Comparison of ENCODE assay signal across 9 cellular contexts in the genomic region with DNA sequence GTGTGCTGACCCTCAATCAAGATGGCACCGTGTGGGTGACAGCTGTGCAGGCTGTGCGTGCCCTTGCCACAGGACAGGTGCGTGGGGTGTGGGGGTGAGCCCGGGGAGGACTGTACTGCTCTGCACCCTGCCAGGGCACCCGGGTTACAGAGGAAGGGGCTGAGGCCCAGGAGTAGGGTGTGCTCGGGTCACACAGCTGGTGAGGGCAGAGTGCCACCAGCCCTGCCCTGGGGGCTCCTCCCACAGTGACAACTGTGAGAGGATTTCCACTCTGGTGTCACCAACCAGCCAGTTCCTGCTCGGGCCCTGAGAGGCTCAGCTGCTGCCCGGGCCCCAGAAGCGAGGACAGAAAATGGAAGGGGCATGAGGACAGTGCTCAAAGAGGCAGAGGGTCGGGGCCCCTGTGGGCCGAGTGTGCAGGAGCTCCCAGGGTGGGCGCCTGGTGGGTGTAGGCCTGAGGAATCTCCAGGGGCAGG. TPM values are rescaled to one million over a fixed set of nuclear protein-coding genes. Genes with fewer than 3 reads are reported as not detected.
DNase-seq lines count a peak whose midpoint lies in the region; ATAC-seq and TF ChIP-seq lines count a peak whose summit lies in the region.
"Had no signal": no experiment of that assay in that cellular context is flagged by ENCODE, and none has a peak within 500 bp of the region (broad histone marks: within the 10 kb centered on the region; RNA-seq: fewer than 3 reads in every experiment).

No MANE protein-coding gene starts in this region.

- no peak overlapping the region for H2BK120ac ChIP-seq in neuronal stem cell (ENCODE audit: low read depth, low read length)

- peak; percentile 18 for DNase-seq in DMS53 treated with DMSO at 0.1 percent for 48 hours (lab: John Stamatoyannopoulos, UW; ENCODE audit: unreplicated experiment)
- no peak for DNase-seq in neuronal stem cell (ENCODE audit: low spot score)
- no peak for DNase-seq in WERI-Rb-1
- DNase-seq in prostate gland (ENCODE audit: low spot score) = no peak
- DNase-seq: NCI-H774 had no signal

- H3K27me3 ChIP-seq in BLaER1 (no peaks in the 10 kb centered on the region), neuronal stem cell (ENCODE audit: control insufficient read depth in 3 of 3, insufficient read depth in 3 of 3, low read depth in 1 of 3, low read length in 3 of 3) (no peaks in the 10 kb centered on the region), WERI-Rb-1 (ENCODE audit: insufficient read depth, low read depth, severe bottlenecking) (no peaks in the 10 kb centered on the region), prostate gland (replicated peaks; ENCODE audit: insufficient read depth) (no peaks in the 10 kb centered on the region)
- H3K27me3 ChIP-seq: Peyer's patch had no signal

- no peak for TF ChIP-seq CTCF in WERI-Rb-1 (IDR thresholded peaks at IDR 0.05; ENCODE audit: low read depth, low read length)
- no peak for TF ChIP-seq CTCF in prostate gland (IDR thresholded peaks at IDR 0.05)

- peak overlapping the region; percentile 55 for H2BK15ac ChIP-seq in neuronal stem cell (ENCODE audit: low read length)

- no CpG with 5 or more reads among the region's 12 CpGs for WGBS in neuronal stem cell (ENCODE audit: extremely low coverage in 2 of 2, insufficient read length in 2 of 2, insufficient replicate concordance in 1 of 2), 2 donors
- 60% methylated on average over 12 of the region's 12 CpGs for WGBS in prostate gland

- peak overlapping the region; percentile 38 for H3K18ac ChIP-seq in neuronal stem cell (ENCODE audit: low read length)

- TF ChIP-seq POLR2A in prostate gland (IDR thresholded peaks at IDR 0.05) = no peak

- no peak overlapping the region for H4K91ac ChIP-seq in neuronal stem cell (ENCODE audit: low read depth, low read length, poor library complexity)

- H3K9ac ChIP-seq in BLaER1 = peak overlapping the region; percentile 50
- peak overlapping the region; percentile 60 for H3K9ac ChIP-seq in neuronal stem cell (ENCODE audit: low read depth, low read length, poor library complexity)

- intact Hi-C loops in prostate gland (cut with DNase I) = no loop called here

- peak overlapping the region; percentile 53 for H3K4ac ChIP-seq in neuronal stem cell (ENCODE audit: low read length)

- H3K14ac ChIP-seq in neuronal stem cell (ENCODE audit: low read length) = no peak overlapping the region

- no peak overlapping the region for H2AFZ ChIP-seq in neuronal stem cell (ENCODE audit: low read length)

- H4K20me1 ChIP-seq in BLaER1 = peaks cover 96% of the 10 kb centered on the region

- peak overlapping the region; percentile 88 for H2AK5ac ChIP-seq in neuronal stem cell (ENCODE audit: low read depth, low read length)

- peaks cover 14% of the 10 kb centered on the region for H3K79me1 ChIP-seq in neuronal stem cell (ENCODE audit: low read depth, low read length)

- H3K23ac ChIP-seq in neuronal stem cell (ENCODE audit: low read depth, low read length, poor library complexity) = peak overlapping the region; percentile 80

- ATAC-seq in esophagus mucosa (peak; percentile 15), HG02623 (IDR thresholded peaks at IDR 0.05; ENCODE audit: unreplicated experiment) (no peak)

- peak overlapping the region; percentile 82 for H2BK5ac ChIP-seq in neuronal stem cell (ENCODE audit: low read length)

- H3K4me1 ChIP-seq in BLaER1 = peaks cover 65% of the 10 kb centered on the region
- H3K4me1 ChIP-seq in neuronal stem cell (ENCODE audit: control insufficient read depth in 2 of 2, insufficient read depth in 1 of 2, low read depth in 1 of 2, low read length in 2 of 2) = no peaks in the 10 kb centered on the region
- no peaks in the 10 kb centered on the region for H3K4me1 ChIP-seq in prostate gland (replicated peaks)
- H3K4me1 ChIP-seq: Peyer's patch had no signal

- H3K4me3 ChIP-seq in BLaER1 (peak overlapping the region; percentile 5; the same call in 1 of the 2 replicates), neuronal stem cell (ENCODE audit: low read length in 2 of 2) (no peak overlapping the region), WERI-Rb-1 (ENCODE audit: low read depth, low read length) (no peak overlapping the region), prostate gland (no peak overlapping the region)
- H3K4me3 ChIP-seq: Peyer's patch had no signal

- H3K36me3 ChIP-seq in BLaER1 (peaks cover 73% of the 10 kb centered on the region), neuronal stem cell (replicated peaks in 1 of 2; ENCODE audit: control insufficient read depth in 2 of 2, insufficient read depth in 2 of 2, low read length in 2 of 2) (peaks cover 41 to 95% of the 10 kb centered on the region in 2 donors), WERI-Rb-1 (peaks cover 62% of the 10 kb centered on the region), prostate gland (peaks cover 0 to 7% of the 10 kb centered on the region in 2 donors)

- H3K4me2 ChIP-seq in BLaER1 = peak overlapping the region; percentile 98
- H3K4me2 ChIP-seq in neuronal stem cell (ENCODE audit: insufficient read depth, low read length, poor library complexity, severe bottlenecking) = no peak overlapping the region

- peak overlapping the region; percentile 84 for H2BK12ac ChIP-seq in neuronal stem cell (ENCODE audit: low read length)

- no peaks in the 10 kb centered on the region for H3K9me3 ChIP-seq in BLaER1
- peaks cover 6 to 8% of the 10 kb centered on the region in 2 donors for H3K9me3 ChIP-seq in neuronal stem cell (replicated peaks in 1 of 2; ENCODE audit: control insufficient read depth in 2 of 2, insufficient read depth in 1 of 2, low read depth in 1 of 2, low read length in 2 of 2)
- H3K9me3 ChIP-seq in WERI-Rb-1 (ENCODE audit: severe bottlenecking) = no peaks in the 10 kb centered on the region
- H3K9me3 ChIP-seq in prostate gland = no peaks in the 10 kb centered on the region
- H3K9me3 ChIP-seq: Peyer's patch had no signal

- H4K8ac ChIP-seq in neuronal stem cell (ENCODE audit: low read depth, low read length) = peak overlapping the region; percentile 92

- H3K27ac ChIP-seq in BLaER1 (peak overlapping the region; percentile 73), neuronal stem cell (replicated peaks; ENCODE audit: low read length) (no peak overlapping the region), WERI-Rb-1 (no peak overlapping the region), prostate gland (peak overlapping the region in 1 of 2 donors; percentile 7)
- H3K27ac ChIP-seq: Peyer's patch had no signal

RNA-seq across cellular contexts. Expression of a gene that starts 20.5 kb away (rescaled TPM):
- 19.8 TPM for total RNA-seq in esophagus mucosa
- 30.9 TPM for polyA plus RNA-seq in neuronal stem cell (2013, experiment 1 of 2)
- 33.3 TPM for polyA plus RNA-seq in neuronal stem cell (2013, experiment 2 of 2)
- 10 to 100 TPM; 35.1 to 52.9 TPM for total RNA-seq in prostate gland

RNA-seq across cellular contexts. Expression of a gene that starts 59.4 kb away (rescaled TPM):
- 10.2 TPM for total RNA-seq in esophagus mucosa
- 50.8 TPM for polyA plus RNA-seq in neuronal stem cell (2013, experiment 1 of 2)
- 52.2 TPM for polyA plus RNA-seq in neuronal stem cell (2013, experiment 2 of 2)
- total RNA-seq in prostate gland = 1 to 10 TPM in 1 of 2 donors, under 1 TPM in 1; 0.46 to 4.8 TPM
